ENCODE assay signal across 16 cellular contexts in genomic region chr16:4321286-4322120, GRCh38. TPM values are rescaled to one million over a fixed set of nuclear protein-coding genes. Genes with fewer than 3 reads are reported as not detected.
A peak's percentile ranks its signal among the peaks of the same experiment; 100 is the strongest.
DNase-seq lines count a peak whose midpoint lies in the region; ATAC-seq, FAIRE-seq and TF ChIP-seq lines count a peak whose summit lies in the region.
"Had no signal": no experiment of that assay in that cellular context is flagged by ENCODE, and none has a peak within 500 bp of the region (broad histone marks: within the 10 kb centered on the region; RNA-seq: fewer than 3 reads in every experiment).

No MANE protein-coding gene starts in this region.

- no peak overlapping the region for H2BK20ac ChIP-seq in H1 (ENCODE audit: low read length)

- H3K23me2 ChIP-seq in H1 (ENCODE audit: low read depth, low read length), result peaks cover 5% of the 10 kb centered on the region; the same call in 1 of the 2 replicates

- peaks cover 24 to 34% of the 10 kb centered on the region in 2 experiments for H4K20me1 ChIP-seq in H1 (replicated peaks in 1 of 2; ENCODE audit: control insufficient read depth in 1 of 2, insufficient read depth in 2 of 2, low read length in 2 of 2)

- no peak overlapping the region for H3K9ac ChIP-seq in H1 (replicated peaks in 1 of 4; ENCODE audit: extremely low read depth in 1 of 4, low read depth in 3 of 4, low read length in 3 of 4)
- H3K9ac ChIP-seq in muscle layer of colon (ENCODE audit: low read length), result no peak overlapping the region

- H4K5ac ChIP-seq in H1 (ENCODE audit: insufficient read length, low read depth, low read length), result no peak overlapping the region

- no peak overlapping the region for H3K4me2 ChIP-seq in H1 (ENCODE audit: insufficient read depth in 1 of 2, low read depth in 2 of 2, low read length in 2 of 2)

- H2BK12ac ChIP-seq in H1 (ENCODE audit: low read depth, low read length), result peak overlapping the region; percentile 29; the same call in 1 of the 2 replicates

- no peak overlapping the region for H2BK15ac ChIP-seq in H1 (ENCODE audit: low read length)

- H3K18ac ChIP-seq in H1 (ENCODE audit: extremely low read depth, low read length), result no peak overlapping the region

- H2AFZ ChIP-seq in H1 (ENCODE audit: low read length), result no peak overlapping the region

- H3K36me3 ChIP-seq in H1 (ENCODE audit: control insufficient read depth in 2 of 4, insufficient read depth in 4 of 4, low read length in 3 of 4) (no peaks in the 10 kb centered on the region), muscle layer of colon (ENCODE audit: insufficient read depth, low read length) (no peaks in the 10 kb centered on the region), tibial artery (no peaks in the 10 kb centered on the region)

- H2AK5ac ChIP-seq in H1 (ENCODE audit: low read depth, low read length), result no peak overlapping the region

- TF ChIP-seq POLR2A in H1 (IDR thresholded peaks at IDR 0.05; ENCODE audit: control extremely low read depth in 1 of 2, low read depth in 2 of 2, low read length in 2 of 2) (no peak), GM12892 (IDR thresholded peaks at IDR 0.05; ENCODE audit: low read depth, low read length) (no peak)

- TF ChIP-seq RAD21 in Ishikawa (IDR thresholded peaks at IDR 0.05; ENCODE audit: low read depth) (no peak), H1 (IDR thresholded peaks at IDR 0.05 in 1 of 2, conservative IDR thresholded peaks at IDR 0.05 in 1 of 2; ENCODE audit: low read depth in 2 of 2, low read length in 2 of 2) (no peak)

- H3K14ac ChIP-seq in H1 (ENCODE audit: insufficient read length), result no peak overlapping the region

- peaks cover 0 to 79% of the 10 kb centered on the region in 2 experiments; a peak in 3 of 4 replicates for H3K79me2 ChIP-seq in H1 (ENCODE audit: control insufficient read depth in 1 of 2, insufficient read depth in 2 of 2, low read length in 2 of 2)

- ATAC-seq in GM19455 (IDR thresholded peaks at IDR 0.05; ENCODE audit: unreplicated experiment), result no peak

- POLR2A ChIA-PET in H1 (lab: Charles Lee; ENCODE audit: partially characterized antibody), result interaction anchor here (1.0 to 8.9 kb wide), 4 partner anchors 13 to 50 kb away, joined by 3 to 80 read pairs (median 6); partner anchors contain the start of gene PAM16

- CTCF ChIA-PET in H1 (lab: Charles Lee; ENCODE audit: partially characterized antibody), result interaction anchor here (1.0 to 8.6 kb wide), 5 partner anchors 11 to 82 kb away, joined by 3 to 69 read pairs (median 5); no protein-coding TSS in a partner anchor

- no peak for TF ChIP-seq CTCF in H1 (IDR thresholded peaks at IDR 0.05; ENCODE audit: control extremely low read depth in 1 of 3, insufficient read depth in 1 of 3, low read depth in 1 of 3, low read length in 3 of 3)
- TF ChIP-seq CTCF in tibial artery (IDR thresholded peaks at IDR 0.05), result no peak

- WGBS in H1 (ENCODE audit: extremely low coverage in 1 of 2, insufficient coverage in 1 of 2, insufficient read length in 1 of 2, insufficient replicate concordance in 2 of 2, low coverage in 1 of 2, low lambda C conversion rate in 2 of 2, missing lambda C conversion rate in 1 of 2), 2 experiments, result 87% methylated on average over 19 of the region's 19 CpGs; no CpG with 5 or more reads in 1 of the 2 experiments

- DNase-seq in H1 (ENCODE audit: low read depth in 1 of 2, low spot score in 2 of 2) (no peak), tibial artery (peak in 1 of 2 donors; percentile 69), GM12892 (ENCODE audit: insufficient read length) (no peak)
- no peak for DNase-seq in activated naive CD4-positive, alpha-beta T cell (lab: John Stamatoyannopoulos, UW)
- DNase-seq: activated CD4-positive, alpha-beta T cell treated with anti-CD3 and anti-CD28 coated beads for 48 hours; activated CD8-positive, alpha-beta memory T cell treated with anti-CD3 and anti-CD28 coated beads, Interleukin-2, amount 50 U/mL, for 4 hours; activated effector memory CD4-positive, alpha-beta T cell treated with anti-CD3 and anti-CD28 coated beads, Interleukin-2, amount 50 U/mL, for 16 hours; H7; NCI-H2029; NCI-H446; NK-92 treated with Interleukin-12 subunit alpha and Interleukin-12 subunit beta, amount 100 ng/mL, for 24 hours; testis had no signal

- H4K8ac ChIP-seq in H1 (ENCODE audit: extremely low read depth, insufficient read depth, low read length), result no peak overlapping the region

- H3K27me3 ChIP-seq in H1 (replicated peaks in 1 of 4; ENCODE audit: control insufficient read depth in 3 of 4, extremely low read depth in 1 of 4, insufficient read depth in 3 of 4, low read length in 3 of 4) (no peaks in the 10 kb centered on the region), muscle layer of colon (ENCODE audit: control insufficient read depth in 1 of 2, insufficient read depth in 2 of 2, low read length in 2 of 2) (no peaks in the 10 kb centered on the region), tibial artery (no peaks in the 10 kb centered on the region)
- H3K27me3 ChIP-seq: testis had no signal

- H3K79me1 ChIP-seq in H1 (ENCODE audit: low read depth, low read length), result peaks cover 13% of the 10 kb centered on the region

- H2BK5ac ChIP-seq in H1 (ENCODE audit: low read depth, low read length), result peak overlapping the region; percentile 7; the same call in 1 of the 2 replicates

- H3K9me3 ChIP-seq in H1 (ENCODE audit: insufficient read depth in 2 of 2, low read depth in 1 of 2, low read length in 1 of 2), result no peaks in the 10 kb centered on the region
- H3K9me3 ChIP-seq in muscle layer of colon (ENCODE audit: low read length), result no peaks in the 10 kb centered on the region
- H3K9me3 ChIP-seq in tibial artery, result no peaks in the 10 kb centered on the region
- H3K9me3 ChIP-seq: testis had no signal

- no peak for TF ChIP-seq EP300 in Ishikawa (IDR thresholded peaks at IDR 0.05; ENCODE audit: borderline replicate concordance)
- no peak for TF ChIP-seq EP300 in H1 (IDR thresholded peaks at IDR 0.05; ENCODE audit: borderline replicate concordance in 1 of 2, low read depth in 2 of 2, low read length in 2 of 2)

- no peak overlapping the region for H3K23ac ChIP-seq in H1 (ENCODE audit: insufficient read length)

- no peak overlapping the region for H3K56ac ChIP-seq in H1 (replicated peaks; ENCODE audit: insufficient read length, low read depth, low read length)

- H3K4me1 ChIP-seq in H1 (replicated peaks in 1 of 4; ENCODE audit: control insufficient read depth in 3 of 4, insufficient read depth in 4 of 4, low read length in 3 of 4) (peaks cover 0 to 49% (median 43%) of the 10 kb centered on the region in 4 experiments; a peak in 6 of 7 replicates), muscle layer of colon (ENCODE audit: insufficient read depth, low read length) (peaks cover 75% of the 10 kb centered on the region), tibial artery (peaks cover 0 to 100% (median 95%) of the 10 kb centered on the region in 4 donors)

- no peak overlapping the region for H3K4ac ChIP-seq in H1 (replicated peaks; ENCODE audit: insufficient read length, low read depth, low read length)

- H3K27ac ChIP-seq in H1 (ENCODE audit: low read depth, low read length) (no peak overlapping the region), muscle layer of colon (ENCODE audit: low read depth, low read length) (peak overlapping the region; percentile 78), tibial artery (peak overlapping the region; percentile 93 to 99)
- H3K27ac ChIP-seq: HL-60 had no signal

- no peak overlapping the region for H4K91ac ChIP-seq in H1 (replicated peaks; ENCODE audit: insufficient read length, low read length)

- no peak overlapping the region for H3K4me3 ChIP-seq in H1 (ENCODE audit: extremely low read depth in 1 of 4, insufficient read depth in 2 of 4, low read depth in 3 of 4, low read length in 4 of 4)
- H3K4me3 ChIP-seq in muscle layer of colon (ENCODE audit: low read depth in 1 of 2, low read length in 2 of 2), result peak overlapping the region in 1 of 2 donors; percentile 4
- no peak overlapping the region for H3K4me3 ChIP-seq in tibial artery
- H3K4me3 ChIP-seq: testis had no signal

- intact Hi-C loops in tibial artery (cut with DNase I; ENCODE audit: low total_unique reads), result loop anchor here (10.0 kb wide), 1 partner anchor 117 kb away; no protein-coding TSS in a partner anchor

- no peak overlapping the region for H2BK120ac ChIP-seq in H1 (replicated peaks; ENCODE audit: low read depth, low read length)

- FAIRE-seq in H1 (lab: Jason Lieb, UNC) (no peak), GM12892 (lab: Jason Lieb, UNC) (no peak)

RNA-seq across cellular contexts. Expression of gene GLIS2, which starts 5.6 kb away (rescaled TPM):
- 17.4 and 18.6 TPM in 2 replicates for total RNA-seq in H1 (2021; fragmentation: NEBNext Ultra II Directional; extraction: Animal tissue kit (Norgen Biotek cat#: 25700))
- polyA plus RNA-seq in H1 (2011; rRNA removed), result 4.3 and 7.6 TPM in 2 replicates
- polyA plus RNA-seq in H1 (2011; cell fraction: cytosol; rRNA removed), result 2.7 TPM
- polyA plus RNA-seq in H1 (2011; cell fraction: nucleus; rRNA removed), result 8.4 TPM
- 8.3 to 13.8 TPM (median 12.3 TPM) in 4 replicates for polyA plus RNA-seq in H1 (2012, experiment 1 of 2)
- polyA plus RNA-seq in H1 (2012, experiment 2 of 2), result 11.8 TPM
- 9.4 TPM for polyA plus RNA-seq in H1 (2013, experiment 1 of 2)
- polyA plus RNA-seq in H1 (2013, experiment 2 of 2), result 9.5 TPM
- polyA minus RNA-seq in H1 (2011; rRNA and poly(A)+ RNA removed), result 2.0 and 3.2 TPM in 2 replicates
- 7.0 TPM for polyA minus RNA-seq in H1 (2011; cell fraction: cytosol; rRNA and poly(A)+ RNA removed)
- 5.7 TPM for polyA minus RNA-seq in H1 (2011; cell fraction: nucleus; rRNA and poly(A)+ RNA removed)
- polyA plus RNA-seq in GM12892 (2012; ENCODE audit: missing spikeins), result 0.42 TPM

RNA-seq across cellular contexts. Expression of gene PAM16, which starts 29.6 kb away (rescaled TPM):
- 78.3 and 84.4 TPM in 2 replicates for total RNA-seq in H1 (2021; fragmentation: NEBNext Ultra II Directional; extraction: Animal tissue kit (Norgen Biotek cat#: 25700))
- 198 and 228 TPM in 2 replicates for polyA plus RNA-seq in H1 (2011; rRNA removed)
- polyA plus RNA-seq in H1 (2011; cell fraction: cytosol; rRNA removed), result 154 TPM
- 131 TPM for polyA plus RNA-seq in H1 (2011; cell fraction: nucleus; rRNA removed)
- 57.3 to 96.0 TPM (median 90.9 TPM) in 4 replicates for polyA plus RNA-seq in H1 (2012, experiment 1 of 2)
- 222 TPM for polyA plus RNA-seq in H1 (2012, experiment 2 of 2)
- 161 TPM for polyA plus RNA-seq in H1 (2013, experiment 1 of 2)
- polyA plus RNA-seq in H1 (2013, experiment 2 of 2), result 151 TPM
- 12.3 and 15.6 TPM in 2 replicates for polyA minus RNA-seq in H1 (2011; rRNA and poly(A)+ RNA removed)
- 31.5 TPM for polyA minus RNA-seq in H1 (2011; cell fraction: cytosol; rRNA and poly(A)+ RNA removed)
- polyA minus RNA-seq in H1 (2011; cell fraction: nucleus; rRNA and poly(A)+ RNA removed), result 32.7 TPM
- 27.7 TPM for polyA plus RNA-seq in GM12892 (2012; ENCODE audit: missing spikeins)

RNA-seq across cellular contexts. Expression of gene TFAP4, which starts 48.7 kb away (rescaled TPM):
- total RNA-seq in H1 (2021; fragmentation: NEBNext Ultra II Directional; extraction: Animal tissue kit (Norgen Biotek cat#: 25700)), result 41.0 and 41.6 TPM in 2 replicates
- polyA plus RNA-seq in H1 (2011; rRNA removed), result 16.1 and 21.3 TPM in 2 replicates
- polyA plus RNA-seq in H1 (2011; cell fraction: cytosol; rRNA removed), result 20.1 TPM
- 40.5 TPM for polyA plus RNA-seq in H1 (2011; cell fraction: nucleus; rRNA removed)
- 20.6 to 34.7 TPM (median 28.3 TPM) in 4 replicates for polyA plus RNA-seq in H1 (2012, experiment 1 of 2)
- 17.6 TPM for polyA plus RNA-seq in H1 (2012, experiment 2 of 2)
- 18.0 TPM for polyA plus RNA-seq in H1 (2013, experiment 1 of 2)
- 18.0 TPM for polyA plus RNA-seq in H1 (2013, experiment 2 of 2)
- polyA minus RNA-seq in H1 (2011; rRNA and poly(A)+ RNA removed), result 29.6 and 44.4 TPM in 2 replicates
- 36.2 TPM for polyA minus RNA-seq in H1 (2011; cell fraction: cytosol; rRNA and poly(A)+ RNA removed)
- 30.1 TPM for polyA minus RNA-seq in H1 (2011; cell fraction: nucleus; rRNA and poly(A)+ RNA removed)
- polyA plus RNA-seq in GM12892 (2012; ENCODE audit: missing spikeins), result 12.6 TPM

RNA-seq across cellular contexts. Expression of gene VASN, which starts 50.1 kb away (rescaled TPM):
- 9.6 and 10.1 TPM in 2 replicates for total RNA-seq in H1 (2021; fragmentation: NEBNext Ultra II Directional; extraction: Animal tissue kit (Norgen Biotek cat#: 25700))
- 11.3 and 25.2 TPM in 2 replicates for polyA plus RNA-seq in H1 (2011; rRNA removed)
- 7.2 TPM for polyA plus RNA-seq in H1 (2011; cell fraction: cytosol; rRNA removed)
- polyA plus RNA-seq in H1 (2011; cell fraction: nucleus; rRNA removed), result 15.2 TPM
- polyA plus RNA-seq in H1 (2012, experiment 1 of 2), result 3.4 to 8.6 TPM (median 7.8 TPM) in 4 replicates
- 6.1 TPM for polyA plus RNA-seq in H1 (2012, experiment 2 of 2)
- polyA plus RNA-seq in H1 (2013, experiment 1 of 2), result 16.7 TPM
- polyA plus RNA-seq in H1 (2013, experiment 2 of 2), result 14.5 TPM
- polyA minus RNA-seq in H1 (2011; rRNA and poly(A)+ RNA removed), result 3.4 and 4.5 TPM in 2 replicates
- 11.4 TPM for polyA minus RNA-seq in H1 (2011; cell fraction: cytosol; rRNA and poly(A)+ RNA removed)
- 22.5 TPM for polyA minus RNA-seq in H1 (2011; cell fraction: nucleus; rRNA and poly(A)+ RNA removed)
- polyA plus RNA-seq in GM12892 (2012; ENCODE audit: missing spikeins), result not detected
